21 cellular contexts compared by ENCODE assay signal in the genomic region with DNA sequence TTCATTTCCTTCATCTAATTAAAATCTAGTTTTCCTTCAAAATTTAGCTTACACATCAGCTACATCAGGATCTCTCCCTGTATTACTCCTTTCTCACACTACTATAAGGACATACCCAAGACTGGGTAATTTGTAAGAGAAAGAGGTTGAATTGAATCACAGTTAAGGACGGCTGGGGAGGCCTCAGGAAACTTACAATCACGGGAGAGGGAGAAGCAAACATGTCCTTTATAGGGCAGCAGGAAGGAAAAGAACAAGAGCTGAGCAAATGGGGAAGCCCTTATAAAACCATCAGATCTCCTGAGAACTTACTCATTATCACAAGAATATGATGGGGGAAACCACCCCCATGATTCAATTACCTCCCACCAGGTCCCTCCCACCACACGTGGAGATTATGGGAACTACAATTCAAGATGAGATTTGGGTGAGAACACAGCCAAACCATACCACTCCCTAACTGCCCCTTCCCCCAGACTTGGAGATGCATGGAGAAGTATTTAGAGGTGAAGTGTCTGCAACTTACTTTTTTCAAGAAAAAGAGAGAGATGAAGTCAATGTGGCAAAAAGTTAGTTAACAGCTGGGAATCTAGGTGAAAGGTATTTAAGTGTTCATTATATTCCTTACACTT. TPM values are rescaled to one million over a fixed set of nuclear protein-coding genes. Genes with fewer than 3 reads are reported as not detected.
DNase-seq lines count a peak whose midpoint lies in the region; ATAC-seq and TF ChIP-seq lines count a peak whose summit lies in the region.
"Had no signal": no experiment of that assay in that cellular context is flagged by ENCODE, and none has a peak within 500 bp of the region (broad histone marks: within the 10 kb centered on the region; RNA-seq: fewer than 3 reads in every experiment).

No MANE protein-coding gene starts in this region.

- no peak overlapping the region for H3K9ac ChIP-seq in neural progenitor cell
- H3K9ac ChIP-seq: BLaER1 treated with 17β-estradiol and CSF1 and Interleukin-3, amounts not matched to agents 10 nM and 100 nM had no signal

- peaks cover 17% of the 10 kb centered on the region for H3K9me3 Mint-ChIP-seq in GM23338
- no peaks in the 10 kb centered on the region for H3K9me3 Mint-ChIP-seq in endothelial cell (ENCODE audit: unreplicated experiment)
- peaks cover 60% of the 10 kb centered on the region for H3K9me3 Mint-ChIP-seq in neural progenitor cell
- H3K9me3 Mint-ChIP-seq: CD4-positive, alpha-beta T cell had no signal

- H3K79me2 ChIP-seq in GM23338 (replicated peaks; ENCODE audit: insufficient read depth) (no peaks in the 10 kb centered on the region), neural progenitor cell (ENCODE audit: low read depth) (peaks cover 100% of the 10 kb centered on the region)

- H3K4me3 Mint-ChIP-seq in GM23338 (no peak overlapping the region), endothelial cell (ENCODE audit: unreplicated experiment) (peak overlapping the region; percentile 72), neural progenitor cell (no peak overlapping the region)
- H3K4me3 Mint-ChIP-seq: CD4-positive, alpha-beta T cell had no signal

- H3K4me1 ChIP-seq in GM23338 (ENCODE audit: insufficient read depth) (peaks cover 15% of the 10 kb centered on the region; the same call in 1 of the 2 replicates), neural progenitor cell (peaks cover 34% of the 10 kb centered on the region)
- H3K4me1 ChIP-seq: BLaER1 treated with 17β-estradiol and CSF1 and Interleukin-3, amounts not matched to agents 10 nM and 100 nM had no signal

- ATAC-seq in GM23338 (peak; percentile 70), GM21619 (IDR thresholded peaks at IDR 0.05; ENCODE audit: unreplicated experiment) (no peak)
- ATAC-seq: Panc1 had no signal

- in situ Hi-C loops in KBM-7 (cut with MboI; ENCODE audit: low pct_unique_long_range_greater_than_20kb, low sequenced_read_pairs) = no loop called here

- DNase-seq in GM23338 (ENCODE audit: low spot score) = no peak
- DNase-seq in KBM-7 = peak; percentile 30
- no peak for DNase-seq in endothelial cell (ENCODE audit: low spot score)
- DNase-seq in neural progenitor cell (ENCODE audit: low spot score) = no peak
- no peak for DNase-seq in activated CD8-positive, alpha-beta memory T cell treated with anti-CD3 and anti-CD28 coated beads, Interleukin-2, amount 50 U/mL, for 48 hours
- DNase-seq in NCI-H2107 treated with DMSO at 0.1 percent for 48 hours (lab: John Stamatoyannopoulos, UW; ENCODE audit: unreplicated experiment) = no peak
- DNase-seq: AML-193; CD4-positive, alpha-beta T cell; GOT3; HCEC 1CT; NCI-H1048; NCI-H1417; NCI-H1694; NCI-H2029 treated with DMSO at 0.1 percent for 48 hours; NCI-H2227 treated with DMSO at 0.1 percent for 48 hours; NCI-H526 treated with DMSO at 0.1 percent for 48 hours; SHP77 treated with DMSO at 0.1 percent for 48 hours had no signal

- H3K36me3 Mint-ChIP-seq in GM23338 (ENCODE audit: low read depth) = peaks cover 19% of the 10 kb centered on the region
- peaks cover 42% of the 10 kb centered on the region for H3K36me3 Mint-ChIP-seq in endothelial cell (ENCODE audit: low read depth, unreplicated experiment)
- peaks cover 73% of the 10 kb centered on the region for H3K36me3 Mint-ChIP-seq in neural progenitor cell
- H3K36me3 Mint-ChIP-seq: IgD-negative memory B cell had no signal

- H4K20me1 ChIP-seq in GM23338 (replicated peaks; ENCODE audit: insufficient read depth) (no peaks in the 10 kb centered on the region), neural progenitor cell (ENCODE audit: low read depth) (peaks cover 93% of the 10 kb centered on the region)
- H4K20me1 ChIP-seq: BLaER1 treated with 17β-estradiol and CSF1 and Interleukin-3, amounts not matched to agents 10 nM and 100 nM had no signal

- peaks cover 24% of the 10 kb centered on the region for H3K4me1 Mint-ChIP-seq in GM23338
- H3K4me1 Mint-ChIP-seq in endothelial cell (ENCODE audit: unreplicated experiment) = peaks cover 25% of the 10 kb centered on the region
- H3K4me1 Mint-ChIP-seq in neural progenitor cell = peaks cover 51% of the 10 kb centered on the region

- H3K9me3 ChIP-seq in neural progenitor cell (ENCODE audit: low read depth) = no peaks in the 10 kb centered on the region

- H3K27me3 ChIP-seq in GM23338 (ENCODE audit: insufficient read depth) = peaks cover 6% of the 10 kb centered on the region
- no peaks in the 10 kb centered on the region for H3K27me3 ChIP-seq in neural progenitor cell
- H3K27me3 ChIP-seq: BLaER1 treated with 17β-estradiol and CSF1 and Interleukin-3, amounts not matched to agents 10 nM and 100 nM had no signal

- H3K9me2 ChIP-seq in GM23338 (ENCODE audit: insufficient read depth) = no peaks in the 10 kb centered on the region

- H3K27ac ChIP-seq in GM23338 (ENCODE audit: low read depth) (no peak overlapping the region), neural progenitor cell (peak overlapping the region; percentile 21)
- H3K27ac ChIP-seq: BLaER1 treated with 17β-estradiol and CSF1 and Interleukin-3, amounts not matched to agents 10 nM and 100 nM had no signal

- H3K27ac Mint-ChIP-seq in GM23338 (no peak overlapping the region), endothelial cell (ENCODE audit: unreplicated experiment) (no peak overlapping the region), neural progenitor cell (no peak overlapping the region)
- H3K27ac Mint-ChIP-seq: CD4-positive, alpha-beta T cell had no signal

- H3K36me3 ChIP-seq in GM23338 (ENCODE audit: insufficient read depth) (no peaks in the 10 kb centered on the region), neural progenitor cell (peaks cover 19% of the 10 kb centered on the region)
- H3K36me3 ChIP-seq: BLaER1 treated with 17β-estradiol and CSF1 and Interleukin-3, amounts not matched to agents 10 nM and 100 nM had no signal

- TF ChIP-seq CTCF in GM23338 (conservative IDR thresholded peaks at IDR 0.05; ENCODE audit: low read depth in 2 of 2) (no peak), endothelial cell (IDR thresholded peaks at IDR 0.05; ENCODE audit: unreplicated experiment) (no peak), neural progenitor cell (IDR thresholded peaks at IDR 0.05) (no peak)

- peaks cover 2% of the 10 kb centered on the region for H3K27me3 Mint-ChIP-seq in GM23338 (ENCODE audit: insufficient read depth, low read depth, poor library complexity)
- peaks cover 4% of the 10 kb centered on the region for H3K27me3 Mint-ChIP-seq in endothelial cell (ENCODE audit: unreplicated experiment)
- H3K27me3 Mint-ChIP-seq in neural progenitor cell (ENCODE audit: insufficient read depth, low read depth) = peaks cover 9% of the 10 kb centered on the region

- H3F3A ChIP-seq in GM23338 (replicated peaks; ENCODE audit: low read depth) = no peaks in the 10 kb centered on the region
- peaks cover 32% of the 10 kb centered on the region for H3F3A ChIP-seq in neural progenitor cell (ENCODE audit: low read depth)

- H3K4me3 ChIP-seq in GM23338 (no peak overlapping the region), neural progenitor cell (no peak overlapping the region)
- H3K4me3 ChIP-seq: BLaER1 treated with 17β-estradiol and CSF1 and Interleukin-3, amounts not matched to agents 10 nM and 100 nM had no signal

- H3K4me2 ChIP-seq in GM23338 = peak overlapping the region; percentile 53
- H3K4me2 ChIP-seq in neural progenitor cell = no peak overlapping the region
- H3K4me2 ChIP-seq: BLaER1 treated with 17β-estradiol and CSF1 and Interleukin-3, amounts not matched to agents 10 nM and 100 nM had no signal

- no peak overlapping the region for H2AFZ ChIP-seq in GM23338
- no peak overlapping the region for H2AFZ ChIP-seq in neural progenitor cell (replicated peaks)

TF ChIP-seq in GM23338, 12 proteins besides CTCF, POLR2A, EP300 and RAD21 (continues in another document):
- TF ChIP-seq POLR2AphosphoS5 (IDR thresholded peaks at IDR 0.05; ENCODE audit: low read depth) (no peak), JUNB (IDR thresholded peaks at IDR 0.05; ENCODE audit: unreplicated experiment) (no peak), EZH2 (IDR thresholded peaks at IDR 0.05; ENCODE audit: low read depth, unreplicated experiment) (no peak), ZNF331 (CRISPR knock-in tag; IDR thresholded peaks at IDR 0.05; ENCODE audit: low read depth) (no peak), REST (IDR thresholded peaks at IDR 0.05; ENCODE audit: unreplicated experiment) (no peak), EZH2phosphoT487 (IDR thresholded peaks at IDR 0.05; ENCODE audit: unreplicated experiment) (no peak)

RNA-seq across cellular contexts. Expression of gene PRTG, which starts 21.3 kb away (rescaled TPM):
- total RNA-seq in GM23338 (2014; rRNA removed; shearing (Covaris generic)) = 2.3 and 3.4 TPM in 2 replicates
- polyA plus RNA-seq in GM23338 (2016; fragmentation: Nextera tagmentation; extraction: Ambion mirVana) = 0.63 and 0.70 TPM in 2 replicates
- 165 TPM for total RNA-seq in endothelial cell (ENCODE audit: unreplicated experiment)
- total RNA-seq in neural progenitor cell (ENCODE audit: low replicate concordance) = 508 and 574 TPM in 2 replicates
- total RNA-seq: CD4-positive, alpha-beta T cell had no signal
- polyA plus RNA-seq: IgD-negative memory B cell had no signal

Comparison
In these comparisons a context has a peak if more than half of its experiments do, and no peak if none do; other contexts are left out.
1. RNA of gene PRTG, which starts 21.3 kb away (total RNA-seq): 508 to 574 TPM in neural progenitor cell and 165 TPM in endothelial cell (single experiment); 2.3 to 3.4 TPM in GM23338; every median in the first group is over 10 times any median in the second.